Comparison of ENCODE assay signal across 19 cellular contexts in the genomic region with DNA sequence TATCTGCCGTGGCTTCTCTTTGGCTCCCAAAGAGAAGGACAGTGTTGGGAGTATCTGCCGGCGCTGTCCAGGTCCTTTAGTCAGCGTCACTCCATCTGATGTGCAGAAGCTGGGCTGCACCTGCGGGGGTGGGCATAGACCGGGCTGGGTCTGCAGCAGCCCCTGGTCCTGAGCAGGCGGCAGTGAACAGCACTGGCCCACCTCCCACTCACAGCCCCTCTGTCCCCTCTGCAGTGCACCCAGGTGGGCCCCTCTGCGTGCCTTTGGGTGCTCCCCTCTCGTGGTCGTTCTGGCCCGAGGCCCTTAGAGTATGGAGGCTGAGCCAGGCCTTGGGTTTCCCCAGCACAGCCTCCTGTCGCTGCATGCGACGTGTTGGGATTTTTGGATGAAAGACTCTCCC.
DNase-seq lines count a peak whose midpoint lies in the region; ATAC-seq and TF ChIP-seq lines count a peak whose summit lies in the region.
"Had no signal": no experiment of that assay in that cellular context is flagged by ENCODE, and none has a peak within 500 bp of the region (broad histone marks: within the 10 kb centered on the region; RNA-seq: fewer than 3 reads in every experiment).

No MANE protein-coding gene starts in this region.

- no peaks in the 10 kb centered on the region for H3K27me3 ChIP-seq in suprapubic skin
- H3K27me3 ChIP-seq: BE2C, gastroesophageal sphincter, left lung had no signal

- H3K27ac ChIP-seq in suprapubic skin, result no peak overlapping the region
- H3K27ac ChIP-seq: left lung had no signal

- H3K4me1 ChIP-seq in suprapubic skin, result peaks cover 10% of the 10 kb centered on the region
- H3K4me1 ChIP-seq: Caco-2, left lung had no signal

- no peaks in the 10 kb centered on the region for H3K4me1 Mint-ChIP-seq in activated T-cell treated with anti-CD3 and anti-CD28 coated beads, Interleukin-2, amount 50 U/mL, for 4 hours (ENCODE audit: low read depth)
- H3K4me1 Mint-ChIP-seq in chondrocyte (ENCODE audit: low read depth), result peaks cover 19% of the 10 kb centered on the region
- H3K4me1 Mint-ChIP-seq in activated CD4-positive, alpha-beta T cell treated with anti-CD3 and anti-CD28 coated beads, Interleukin-2, amount 10 ng/mL, durations not matched to agents 24 days and 14 days, result no peaks in the 10 kb centered on the region

- no peaks in the 10 kb centered on the region for H3K27me3 Mint-ChIP-seq in activated T-cell treated with anti-CD3 and anti-CD28 coated beads, Interleukin-2, amount 50 U/mL, for 4 hours (ENCODE audit: low read depth)
- H3K27me3 Mint-ChIP-seq in chondrocyte (ENCODE audit: low read depth), result no peaks in the 10 kb centered on the region
- no peaks in the 10 kb centered on the region for H3K27me3 Mint-ChIP-seq in activated CD4-positive, alpha-beta T cell treated with anti-CD3 and anti-CD28 coated beads, Interleukin-2, amount 10 ng/mL, durations not matched to agents 24 days and 14 days

- H3K36me3 ChIP-seq in suprapubic skin, result peaks cover 50% of the 10 kb centered on the region

- peaks cover 50% of the 10 kb centered on the region for H3K36me3 Mint-ChIP-seq in activated T-cell treated with anti-CD3 and anti-CD28 coated beads, Interleukin-2, amount 50 U/mL, for 4 hours (ENCODE audit: insufficient read depth)
- peaks cover 33% of the 10 kb centered on the region for H3K36me3 Mint-ChIP-seq in chondrocyte (ENCODE audit: low read depth)
- peaks cover 25% of the 10 kb centered on the region for H3K36me3 Mint-ChIP-seq in activated CD4-positive, alpha-beta T cell treated with anti-CD3 and anti-CD28 coated beads, Interleukin-2, amount 10 ng/mL, durations not matched to agents 24 days and 14 days (ENCODE audit: low read depth)

- no peak overlapping the region for H3K4me3 ChIP-seq in suprapubic skin
- H3K4me3 ChIP-seq: K562, left lung had no signal

- TF ChIP-seq EP300 in suprapubic skin (IDR thresholded peaks at IDR 0.05), result no peak

- intact Hi-C loops in activated CD4-positive, alpha-beta T cell treated with anti-CD3 and anti-CD28 coated beads, Interleukin-2, amount 10 ng/mL, durations not matched to agents 24 days and 14 days (cut with micrococcal nuclease), result no loop called here

- no peak overlapping the region for H3K4me3 Mint-ChIP-seq in activated T-cell treated with anti-CD3 and anti-CD28 coated beads, Interleukin-2, amount 50 U/mL, for 4 hours
- no peak overlapping the region for H3K4me3 Mint-ChIP-seq in chondrocyte (ENCODE audit: unreplicated experiment)
- H3K4me3 Mint-ChIP-seq in activated CD4-positive, alpha-beta T cell treated with anti-CD3 and anti-CD28 coated beads, Interleukin-2, amount 10 ng/mL, durations not matched to agents 24 days and 14 days, result no peak overlapping the region

- peak overlapping the region; percentile 43 for H3K27ac Mint-ChIP-seq in chondrocyte (ENCODE audit: unreplicated experiment)
- no peak overlapping the region for H3K27ac Mint-ChIP-seq in activated CD4-positive, alpha-beta T cell treated with anti-CD3 and anti-CD28 coated beads, Interleukin-2, amount 10 ng/mL, durations not matched to agents 24 days and 14 days

- TF ChIP-seq POLR2A in suprapubic skin (IDR thresholded peaks at IDR 0.05), result no peak

- no peaks in the 10 kb centered on the region for H3K9me3 ChIP-seq in suprapubic skin
- H3K9me3 ChIP-seq: BE2C, Caco-2, gastroesophageal sphincter, left lung had no signal

- TF ChIP-seq CTCF in chondrocyte (IDR thresholded peaks at IDR 0.05) (no peak), suprapubic skin (IDR thresholded peaks at IDR 0.05) (no peak)

- WGBS in suprapubic skin, result 92% methylated on average over 8 of the region's 14 CpGs

- DNase-seq in activated T-cell treated with anti-CD3 and anti-CD28 coated beads, Interleukin-2, amount 50 U/mL, for 1 hour, result peak; percentile 4
- no peak for DNase-seq in activated T-cell treated with anti-CD3 and anti-CD28 coated beads, Interleukin-2, amount 50 U/mL, for 4 hours
- no peak for DNase-seq in chondrocyte (ENCODE audit: low spot score)
- DNase-seq in mesenteric fat pad (ENCODE audit: low spot score), result peak; percentile 51
- peak; percentile 51 to 52 for DNase-seq in suprapubic skin (ENCODE audit: low spot score in 2 of 2)
- no peak for DNase-seq in UCSD-AML1 (lab: John Stamatoyannopoulos, UW; ENCODE audit: unreplicated experiment)
- DNase-seq in activated CD4-positive, alpha-beta T cell treated with anti-CD3 and anti-CD28 coated beads, Interleukin-2, amount 10 ng/mL, durations not matched to agents 24 days and 14 days, result no peak
- DNase-seq: activated CD4-positive, alpha-beta T cell treated with anti-CD3 and anti-CD28 coated beads for 4 hours; activated naive CD4-positive, alpha-beta T cell; BE2C; Caco-2; effector CD4-positive, alpha-beta T cell; MM.1S; NCI-H1694 treated with DMSO at 0.1 percent for 48 hours; SIG-M5 had no signal

- ATAC-seq in activated T-cell treated with anti-CD3 and anti-CD28 coated beads, Interleukin-2, amount 50 U/mL, for 4 hours, result no peak
- no peak for ATAC-seq in HG02885 (IDR thresholded peaks at IDR 0.05; ENCODE audit: poor library complexity, unreplicated experiment)
- ATAC-seq: K562 had no signal

- no peaks in the 10 kb centered on the region for H3K9me3 Mint-ChIP-seq in activated T-cell treated with anti-CD3 and anti-CD28 coated beads, Interleukin-2, amount 50 U/mL, for 4 hours
- H3K9me3 Mint-ChIP-seq in chondrocyte (ENCODE audit: low read depth), result no peaks in the 10 kb centered on the region
- H3K9me3 Mint-ChIP-seq in activated CD4-positive, alpha-beta T cell treated with anti-CD3 and anti-CD28 coated beads, Interleukin-2, amount 10 ng/mL, durations not matched to agents 24 days and 14 days, result no peaks in the 10 kb centered on the region

Comparison
In these comparisons a context has a peak if more than half of its experiments do, and no peak if none do; other contexts are left out.
1. DNase-seq: peak in activated T-cell treated with anti-CD3 and anti-CD28 coated beads, Interleukin-2, amount 50 U/mL, for 1 hour (single experiment), mesenteric fat pad (single experiment) and suprapubic skin (2 of 2); none in activated T-cell treated with anti-CD3 and anti-CD28 coated beads, Interleukin-2, amount 50 U/mL, for 4 hours (single experiment), chondrocyte (single experiment), UCSD-AML1 (single experiment) and activated CD4-positive, alpha-beta T cell treated with anti-CD3 and anti-CD28 coated beads, Interleukin-2, amount 10 ng/mL, durations not matched to agents 24 days and 14 days (single experiment).